In genomic region chr18:77110400-77110799, GRCh38 we compare ENCODE assay signal across 13 cellular contexts. TPM values are rescaled to one million over a fixed set of nuclear protein-coding genes. Genes with fewer than 3 reads are reported as not detected.
DNase-seq lines count a peak whose midpoint lies in the region; ATAC-seq lines count a peak whose summit lies in the region.
"Had no signal": no experiment of that assay in that cellular context is flagged by ENCODE, and none has a peak within 500 bp of the region (broad histone marks: within the 10 kb centered on the region; RNA-seq: fewer than 3 reads in every experiment).

No MANE protein-coding gene starts in this region.

- H3K27ac ChIP-seq in CD4-positive, CD25-positive, alpha-beta regulatory T cell (ENCODE audit: insufficient read depth, low read length, poor library complexity, severe bottlenecking), result peak overlapping the region; percentile 49
- H3K27ac ChIP-seq in CD8-positive, alpha-beta memory T cell (ENCODE audit: low read depth, low read length), result no peak overlapping the region
- H3K27ac ChIP-seq: PC-9 had no signal

- H3K27me3 Mint-ChIP-seq in CD4-positive, CD25-positive, alpha-beta regulatory T cell, result peaks cover under 1% of the 10 kb centered on the region
- H3K27me3 Mint-ChIP-seq in CD8-positive, alpha-beta memory T cell, result no peaks in the 10 kb centered on the region
- H3K27me3 Mint-ChIP-seq in activated CD4-positive, alpha-beta memory T cell treated with anti-CD3 and anti-CD28 coated beads, Interleukin-2, amount 10 ng/mL, durations not matched to agents 7 days and 5 days, result no peaks in the 10 kb centered on the region
- H3K27me3 Mint-ChIP-seq in memory B cell, result no peaks in the 10 kb centered on the region

- no peaks in the 10 kb centered on the region for H3K9me3 ChIP-seq in CD4-positive, CD25-positive, alpha-beta regulatory T cell (ENCODE audit: control insufficient read depth in 2 of 2, low read length in 2 of 2)
- no peaks in the 10 kb centered on the region for H3K9me3 ChIP-seq in CD8-positive, alpha-beta memory T cell (ENCODE audit: low read length)
- H3K9me3 ChIP-seq: esophagus muscularis mucosa had no signal

- DNase-seq in CD4-positive, CD25-positive, alpha-beta regulatory T cell, result no peak
- no peak for DNase-seq in CD8-positive, alpha-beta memory T cell
- no peak for DNase-seq in activated CD4-positive, alpha-beta memory T cell treated with anti-CD3 and anti-CD28 coated beads, Interleukin-2, amount 10 ng/mL, durations not matched to agents 7 days and 5 days
- DNase-seq in memory B cell (ENCODE audit: low spot score in 2 of 2) (no peak), iPS-NIHi7 (ENCODE audit: extremely low spot score) (no peak), NCI-H526 (lab: John Stamatoyannopoulos, UW) (no peak), activated gamma-delta T cell treated with Interleukin-2 at 50 U/mL for 16 hours (no peak), NOMO-1 treated with DMSO at 0.1 percent for 48 hours (lab: John Stamatoyannopoulos, UW; ENCODE audit: unreplicated experiment) (no peak)
- DNase-seq: left cardiac atrium, NCI-H1694, NCI-H446 treated with DMSO at 0.1 percent for 48 hours, PC-9 had no signal

- POLR2A ChIA-PET in CD8-positive, alpha-beta memory T cell (lab: Charles Lee), result interaction anchor here (0.6 to 1.4 kb wide), 3 partner anchors 13 to 48 kb away, joined by 3 to 5 read pairs (median 4); no protein-coding TSS in a partner anchor
- POLR2A ChIA-PET in activated CD4-positive, alpha-beta memory T cell treated with anti-CD3 and anti-CD28 coated beads, Interleukin-2, amount 10 ng/mL, durations not matched to agents 7 days and 5 days (lab: Charles Lee), result interaction anchor here (1.7 to 11.3 kb wide), 5 partner anchors 11 to 47 kb away, joined by 4 to 437 read pairs (median 80); partner anchors contain the start of gene MBP

- H3K9me3 Mint-ChIP-seq in CD4-positive, CD25-positive, alpha-beta regulatory T cell, result peaks cover 0 to 3% (median 0%) of the 10 kb centered on the region in 7 donors
- peaks cover 0 to 2% (median 0%) of the 10 kb centered on the region in 5 donors for H3K9me3 Mint-ChIP-seq in CD8-positive, alpha-beta memory T cell
- H3K9me3 Mint-ChIP-seq in activated CD4-positive, alpha-beta memory T cell treated with anti-CD3 and anti-CD28 coated beads, Interleukin-2, amount 10 ng/mL, durations not matched to agents 7 days and 5 days, result peaks cover 4% of the 10 kb centered on the region
- H3K9me3 Mint-ChIP-seq in memory B cell, result peaks cover 1% of the 10 kb centered on the region

- no peak overlapping the region for H3K4me3 ChIP-seq in CD4-positive, CD25-positive, alpha-beta regulatory T cell (ENCODE audit: low read depth, low read length)
- no peak overlapping the region for H3K4me3 ChIP-seq in CD8-positive, alpha-beta memory T cell (ENCODE audit: low read length)
- H3K4me3 ChIP-seq: esophagus muscularis mucosa, PC-9 had no signal

- peak overlapping the region in 2 of 3 donors; percentile 72 to 79 for H3K27ac Mint-ChIP-seq in CD4-positive, CD25-positive, alpha-beta regulatory T cell
- H3K27ac Mint-ChIP-seq in CD8-positive, alpha-beta memory T cell, result peak overlapping the region; percentile 78 to 98 (median 95)
- peak overlapping the region; percentile 40 for H3K27ac Mint-ChIP-seq in activated CD4-positive, alpha-beta memory T cell treated with anti-CD3 and anti-CD28 coated beads, Interleukin-2, amount 10 ng/mL, durations not matched to agents 7 days and 5 days
- peak overlapping the region; percentile 66 for H3K27ac Mint-ChIP-seq in memory B cell

- H3K4me1 Mint-ChIP-seq in CD4-positive, CD25-positive, alpha-beta regulatory T cell, result peaks cover 41 to 98% (median 72%) of the 10 kb centered on the region in 4 donors
- H3K4me1 Mint-ChIP-seq in CD8-positive, alpha-beta memory T cell, result peaks cover 93 to 99% (median 98%) of the 10 kb centered on the region in 3 donors
- H3K4me1 Mint-ChIP-seq in activated CD4-positive, alpha-beta memory T cell treated with anti-CD3 and anti-CD28 coated beads, Interleukin-2, amount 10 ng/mL, durations not matched to agents 7 days and 5 days, result peaks cover 92% of the 10 kb centered on the region
- peaks cover 50% of the 10 kb centered on the region for H3K4me1 Mint-ChIP-seq in memory B cell

- peaks cover 29% of the 10 kb centered on the region for H3K36me3 Mint-ChIP-seq in CD4-positive, CD25-positive, alpha-beta regulatory T cell
- peaks cover 6 to 65% (median 21%) of the 10 kb centered on the region in 3 donors for H3K36me3 Mint-ChIP-seq in CD8-positive, alpha-beta memory T cell
- H3K36me3 Mint-ChIP-seq in activated CD4-positive, alpha-beta memory T cell treated with anti-CD3 and anti-CD28 coated beads, Interleukin-2, amount 10 ng/mL, durations not matched to agents 7 days and 5 days (ENCODE audit: low read depth), result peaks cover 55% of the 10 kb centered on the region
- H3K36me3 Mint-ChIP-seq in memory B cell, result peaks cover 24% of the 10 kb centered on the region

- H3K4me3 Mint-ChIP-seq in CD4-positive, CD25-positive, alpha-beta regulatory T cell, result peak overlapping the region in 1 of 4 donors; percentile 36
- H3K4me3 Mint-ChIP-seq in CD8-positive, alpha-beta memory T cell, result peak overlapping the region in 1 of 7 donors; percentile 23
- no peak overlapping the region for H3K4me3 Mint-ChIP-seq in activated CD4-positive, alpha-beta memory T cell treated with anti-CD3 and anti-CD28 coated beads, Interleukin-2, amount 10 ng/mL, durations not matched to agents 7 days and 5 days
- H3K4me3 Mint-ChIP-seq in memory B cell, result no peak overlapping the region

- H3K27me3 ChIP-seq in CD4-positive, CD25-positive, alpha-beta regulatory T cell (ENCODE audit: control insufficient read depth, insufficient read depth, low read length), result no peaks in the 10 kb centered on the region
- H3K27me3 ChIP-seq in CD8-positive, alpha-beta memory T cell (ENCODE audit: insufficient read depth, low read length, poor library complexity, severe bottlenecking), result no peaks in the 10 kb centered on the region
- H3K27me3 ChIP-seq: esophagus muscularis mucosa had no signal

- ATAC-seq in CD4-positive, CD25-positive, alpha-beta regulatory T cell (ENCODE audit: low read depth in 2 of 2), result no peak
- ATAC-seq in memory B cell (ENCODE audit: low read depth), result no peak
- ATAC-seq: left cardiac atrium had no signal

- peaks cover 37% of the 10 kb centered on the region for H3K36me3 ChIP-seq in CD4-positive, CD25-positive, alpha-beta regulatory T cell (ENCODE audit: control insufficient read depth, insufficient read depth, low read length)
- peaks cover 5% of the 10 kb centered on the region for H3K36me3 ChIP-seq in CD8-positive, alpha-beta memory T cell (ENCODE audit: insufficient read depth, low read length)
- H3K36me3 ChIP-seq: esophagus muscularis mucosa had no signal

- CTCF ChIA-PET in CD8-positive, alpha-beta memory T cell (lab: Charles Lee), result interaction anchor here (8.3 kb wide), 1 partner anchor 12 kb away, joined by 56 read pairs; no protein-coding TSS in a partner anchor
- CTCF ChIA-PET in activated CD4-positive, alpha-beta memory T cell treated with anti-CD3 and anti-CD28 coated beads, Interleukin-2, amount 10 ng/mL, durations not matched to agents 7 days and 5 days (lab: Charles Lee), result interaction anchor here (1.5 kb wide), 1 partner anchor 12 kb away, joined by 3 read pairs; no protein-coding TSS in a partner anchor

- peaks cover 61% of the 10 kb centered on the region for H3K4me1 ChIP-seq in CD4-positive, CD25-positive, alpha-beta regulatory T cell (ENCODE audit: control insufficient read depth, insufficient read depth, low read length, poor library complexity, severe bottlenecking)
- H3K4me1 ChIP-seq in CD8-positive, alpha-beta memory T cell (ENCODE audit: insufficient read depth, low read length), result peaks cover 61% of the 10 kb centered on the region

RNA-seq across cellular contexts. Expression of gene MBP, which starts 22.2 kb away (rescaled TPM):
- 172 TPM for total RNA-seq in CD4-positive, CD25-positive, alpha-beta regulatory T cell
- 100 to 1,000 TPM; 134 to 145 (median 141) TPM for polyA plus RNA-seq in CD4-positive, CD25-positive, alpha-beta regulatory T cell
- total RNA-seq in CD8-positive, alpha-beta memory T cell, result 10 to 100 TPM; 59.5 to 60.0 TPM
- 196 TPM for polyA plus RNA-seq in CD8-positive, alpha-beta memory T cell
- 10 to 100 TPM; 81.4 to 95.3 TPM for total RNA-seq in activated CD4-positive, alpha-beta memory T cell treated with anti-CD3 and anti-CD28 coated beads, Interleukin-2, amount 10 ng/mL, durations not matched to agents 7 days and 5 days

Comparison
In these comparisons a context has a peak if more than half of its experiments do, and no peak if none do; other contexts are left out.
1. H3K27ac Mint-ChIP-seq: peak in every context shown above with its lines; median percentile 95 in CD8-positive, alpha-beta memory T cell; 76 in CD4-positive, CD25-positive, alpha-beta regulatory T cell; 66 in memory B cell; 40 in activated CD4-positive, alpha-beta memory T cell treated with anti-CD3 and anti-CD28 coated beads, Interleukin-2, amount 10 ng/mL, durations not matched to agents 7 days and 5 days.